In genomic region chr19:34255546-34255945, GRCh38 we compare ENCODE assay signal across 8 cellular contexts. TPM values are rescaled to one million over a fixed set of nuclear protein-coding genes. Genes with fewer than 3 reads are reported as not detected.
DNase-seq lines count a peak whose midpoint lies in the region; ATAC-seq and TF ChIP-seq lines count a peak whose summit lies in the region.

No MANE protein-coding gene starts in this region.

- DNase-seq in GM06990 (ENCODE audit: extremely low read depth, insufficient read length) (no peak), SK-N-MC (ENCODE audit: low read depth, low spot score) (no peak), fibroblast of the aortic adventitia (ENCODE audit: low read depth) (no peak), DMS153 treated with DMSO at 0.1 percent for 48 hours (lab: John Stamatoyannopoulos, UW; ENCODE audit: unreplicated experiment) (no peak), Kasumi-1 (lab: John Stamatoyannopoulos, UW) (no peak), NCI-H2029 (lab: John Stamatoyannopoulos, UW) (no peak)

- H3K4me3 ChIP-seq in GM06990 (replicated peaks; ENCODE audit: low read depth, low read length) (peak overlapping the region; percentile 91), SK-N-MC (peak overlapping the region; percentile 85), fibroblast of the aortic adventitia (ENCODE audit: low read depth, low read length) (peak overlapping the region; percentile 80), rectal smooth muscle tissue (ENCODE audit: low read length) (peak overlapping the region; percentile 77)

- H3K27ac ChIP-seq in SK-N-MC (no peak overlapping the region), rectal smooth muscle tissue (ENCODE audit: low read depth, low read length) (no peak overlapping the region)

- H3K9me3 ChIP-seq in SK-N-MC (ENCODE audit: low read depth, low read length): no peaks in the 10 kb centered on the region

- H3K9ac ChIP-seq in SK-N-MC (ENCODE audit: insufficient read length) (peak overlapping the region; percentile 67), rectal smooth muscle tissue (ENCODE audit: low read length) (no peak overlapping the region)

- H3K36me3 ChIP-seq in GM06990 (ENCODE audit: control insufficient read depth, insufficient read depth, low read length) (no peaks in the 10 kb centered on the region), SK-N-MC (ENCODE audit: insufficient read depth, low read length) (no peaks in the 10 kb centered on the region), rectal smooth muscle tissue (ENCODE audit: control insufficient read depth, insufficient read depth, low read length) (no peaks in the 10 kb centered on the region)

- ATAC-seq in GM18858 (IDR thresholded peaks at IDR 0.05; ENCODE audit: unreplicated experiment): no peak

- H3K27me3 ChIP-seq in GM06990 (replicated peaks; ENCODE audit: control insufficient read depth, insufficient read depth, low read length): no peaks in the 10 kb centered on the region
- H3K27me3 ChIP-seq in rectal smooth muscle tissue (ENCODE audit: control insufficient read depth, insufficient read depth, low read length): no peaks in the 10 kb centered on the region

- TF ChIP-seq CTCF in GM06990 (IDR thresholded peaks at IDR 0.05; ENCODE audit: insufficient read depth, low read length, poor library complexity, severe bottlenecking): no peak
- no peak for TF ChIP-seq CTCF in fibroblast of the aortic adventitia (IDR thresholded peaks at IDR 0.05; ENCODE audit: insufficient read depth, low read length)

- H3K4me1 ChIP-seq in rectal smooth muscle tissue (ENCODE audit: control insufficient read depth, insufficient read depth, low read length): peaks cover 7% of the 10 kb centered on the region

RNA-seq across cellular contexts. Expression of gene GARRE1, which starts 1.2 kb away (rescaled TPM):
- total RNA-seq in fibroblast of the aortic adventitia (ENCODE audit: low replicate concordance): 8.0 and 13.9 TPM in 2 replicates
